In genomic region chr9:106596984-106597383, GRCh38 we compare ENCODE assay signal across 30 cellular contexts.
"Had no signal": no experiment of that assay in that cellular context is flagged by ENCODE, and none has a peak within 500 bp of the region (broad histone marks: within the 10 kb centered on the region; RNA-seq: fewer than 3 reads in every experiment).

No MANE protein-coding gene starts in this region.

- DNase-seq: activated CD4-positive, alpha-beta memory T cell treated with anti-CD3 and anti-CD28 coated beads for 36 hours; activated CD4-positive, alpha-beta T cell treated with anti-CD3 and anti-CD28 coated beads for 36 hours; activated CD4-positive, alpha-beta T cell treated with anti-CD3 and anti-CD28 coated beads, Interleukin-2, amount 10 ng/mL, durations not matched to agents 24 days and 14 days; activated CD4-positive, CD25-positive, alpha-beta regulatory T cell; activated CD4-positive, CD25-positive, alpha-beta regulatory T cell treated with anti-CD3 and anti-CD28 coated beads, Interleukin-2, amount 50 U/mL, for 72 hours; activated CD8-positive, alpha-beta memory T cell treated with anti-CD3 and anti-CD28 coated beads, Interleukin-2, amount 10 ng/mL, durations not matched to agents 7 days and 5 days; activated CD8-positive, alpha-beta memory T cell treated with anti-CD3 and anti-CD28 coated beads, Interleukin-2, amount 50 U/mL, for 4 hours; activated CD8-positive, alpha-beta T cell treated with anti-CD3 and anti-CD28 coated beads, Interleukin-2, amount 10 ng/mL, durations not matched to agents 7 days and 5 days; activated gamma-delta T cell; activated naive CD4-positive, alpha-beta T cell; activated naive CD4-positive, alpha-beta T cell treated with anti-CD3 and anti-CD28 coated beads, Interleukin-2, amount 50 U/mL, for 16 hours; activated T-cell treated with anti-CD3 and anti-CD28 coated beads, Interleukin-2, amount 50 U/mL, for 1 hour; activated T-cell treated with anti-CD3 and anti-CD28 coated beads, Interleukin-2, amount 50 U/mL, for 48 hours; amniotic stem cell; anterior cingulate cortex; brain microvascular endothelial cell; dorsolateral prefrontal cortex; effector memory CD4-positive, alpha-beta T cell; endodermal cell; foreskin keratinocyte; gastrocnemius medialis; heart right ventricle; T-helper 2 cell had no signal

- H3K4me1 Mint-ChIP-seq: activated CD4-positive, alpha-beta T cell treated with anti-CD3 and anti-CD28 coated beads for 36 hours; activated CD4-positive, alpha-beta T cell treated with anti-CD3 and anti-CD28 coated beads, Interleukin-2, amount 10 ng/mL, durations not matched to agents 24 days and 14 days; activated CD8-positive, alpha-beta memory T cell treated with anti-CD3 and anti-CD28 coated beads, Interleukin-2, amount 10 ng/mL, durations not matched to agents 7 days and 5 days; central memory CD8-positive, alpha-beta T cell; endodermal cell had no signal

- FAIRE-seq: bronchial epithelial cell had no signal

- H3K27ac Mint-ChIP-seq: activated CD4-positive, alpha-beta memory T cell treated with anti-CD3 and anti-CD28 coated beads for 36 hours; activated CD4-positive, alpha-beta T cell treated with anti-CD3 and anti-CD28 coated beads for 36 hours; activated CD4-positive, alpha-beta T cell treated with anti-CD3 and anti-CD28 coated beads, Interleukin-2, amount 10 ng/mL, durations not matched to agents 24 days and 14 days; activated CD8-positive, alpha-beta memory T cell treated with anti-CD3 and anti-CD28 coated beads, Interleukin-2, amount 10 ng/mL, durations not matched to agents 7 days and 5 days; activated CD8-positive, alpha-beta T cell treated with anti-CD3 and anti-CD28 coated beads, Interleukin-2, amount 10 ng/mL, durations not matched to agents 7 days and 5 days; activated naive CD8-positive, alpha-beta T cell; activated T-helper 1 cell treated with anti-CD3 and anti-CD28 coated beads, Interleukin-12 subunit alpha, Interleukin-12 subunit beta, Interleukin-2, Interleukin-4 antibody, amounts not matched to agents 30 ng/mL and 10 ng/mL and 1 ng/mL, durations not matched to agents 14 hours and 24 hours and 36 hours; dendritic cell treated with granulocyte-macrophage colony-stimulating factor and Interleukin-4, amounts not matched to agents 40 ng/mL and 50 ng/mL, for 4 days; endodermal cell had no signal

- H3K4me3 Mint-ChIP-seq: activated CD4-positive, alpha-beta memory T cell treated with anti-CD3 and anti-CD28 coated beads for 36 hours; activated CD4-positive, alpha-beta T cell treated with anti-CD3 and anti-CD28 coated beads for 36 hours; activated CD4-positive, alpha-beta T cell treated with anti-CD3 and anti-CD28 coated beads, Interleukin-2, amount 10 ng/mL, durations not matched to agents 24 days and 14 days; activated CD8-positive, alpha-beta memory T cell treated with anti-CD3 and anti-CD28 coated beads, Interleukin-2, amount 10 ng/mL, durations not matched to agents 7 days and 5 days; activated CD8-positive, alpha-beta T cell treated with anti-CD3 and anti-CD28 coated beads, Interleukin-2, amount 10 ng/mL, durations not matched to agents 7 days and 5 days; activated naive CD8-positive, alpha-beta T cell; activated T-helper 1 cell treated with anti-CD3 and anti-CD28 coated beads, Interleukin-12 subunit alpha, Interleukin-12 subunit beta, Interleukin-2, Interleukin-4 antibody, amounts not matched to agents 30 ng/mL and 10 ng/mL and 1 ng/mL, durations not matched to agents 14 hours and 24 hours and 36 hours; central memory CD8-positive, alpha-beta T cell; dendritic cell treated with granulocyte-macrophage colony-stimulating factor and Interleukin-4, amounts not matched to agents 40 ng/mL and 50 ng/mL, for 4 days; endodermal cell had no signal

- H3K27ac ChIP-seq: brain microvascular endothelial cell, coronary artery, dorsolateral prefrontal cortex, esophagus muscularis mucosa, foreskin keratinocyte, gastrocnemius medialis, heart right ventricle had no signal

- H3K36me3 Mint-ChIP-seq: activated CD4-positive, alpha-beta memory T cell treated with anti-CD3 and anti-CD28 coated beads for 36 hours; activated CD8-positive, alpha-beta memory T cell treated with anti-CD3 and anti-CD28 coated beads, Interleukin-2, amount 10 ng/mL, durations not matched to agents 7 days and 5 days; activated naive CD8-positive, alpha-beta T cell had no signal

- H3K9me3 Mint-ChIP-seq: activated CD4-positive, alpha-beta memory T cell treated with anti-CD3 and anti-CD28 coated beads for 36 hours; activated CD4-positive, alpha-beta T cell treated with anti-CD3 and anti-CD28 coated beads, Interleukin-2, amount 10 ng/mL, durations not matched to agents 24 days and 14 days; activated T-helper 1 cell treated with anti-CD3 and anti-CD28 coated beads, Interleukin-12 subunit alpha, Interleukin-12 subunit beta, Interleukin-2, Interleukin-4 antibody, amounts not matched to agents 30 ng/mL and 10 ng/mL and 1 ng/mL, durations not matched to agents 14 hours and 24 hours and 36 hours; dendritic cell treated with granulocyte-macrophage colony-stimulating factor and Interleukin-4, amounts not matched to agents 40 ng/mL and 50 ng/mL, for 4 days; endodermal cell had no signal

- H3K27me3 ChIP-seq: brain microvascular endothelial cell, esophagus muscularis mucosa, foreskin keratinocyte, gastrocnemius medialis, heart right ventricle had no signal

- H3K36me3 ChIP-seq: brain microvascular endothelial cell, esophagus muscularis mucosa, gastrocnemius medialis, heart right ventricle had no signal

- H3K27me3 Mint-ChIP-seq: activated CD4-positive, alpha-beta memory T cell treated with anti-CD3 and anti-CD28 coated beads for 36 hours; activated CD4-positive, alpha-beta T cell treated with anti-CD3 and anti-CD28 coated beads for 36 hours; activated CD4-positive, alpha-beta T cell treated with anti-CD3 and anti-CD28 coated beads, Interleukin-2, amount 10 ng/mL, durations not matched to agents 24 days and 14 days; activated CD8-positive, alpha-beta memory T cell treated with anti-CD3 and anti-CD28 coated beads, Interleukin-2, amount 10 ng/mL, durations not matched to agents 7 days and 5 days; activated naive CD8-positive, alpha-beta T cell; central memory CD8-positive, alpha-beta T cell; dendritic cell treated with granulocyte-macrophage colony-stimulating factor and Interleukin-4, amounts not matched to agents 40 ng/mL and 50 ng/mL, for 4 days had no signal

- H3K9me3 ChIP-seq: esophagus muscularis mucosa, gastrocnemius medialis, heart right ventricle had no signal

- H3K4me1 ChIP-seq: esophagus muscularis mucosa, foreskin keratinocyte, gastrocnemius medialis, heart right ventricle had no signal

- ATAC-seq: activated CD4-positive, alpha-beta T cell treated with anti-CD3 and anti-CD28 coated beads for 36 hours; activated CD8-positive, alpha-beta memory T cell treated with anti-CD3 and anti-CD28 coated beads, Interleukin-2, amount 10 ng/mL, durations not matched to agents 7 days and 5 days; activated CD8-positive, alpha-beta T cell treated with anti-CD3 and anti-CD28 coated beads, Interleukin-2, amount 10 ng/mL, durations not matched to agents 7 days and 5 days; foreskin keratinocyte; gastrocnemius medialis; heart right ventricle had no signal

- H3K4me3 ChIP-seq: coronary artery, dorsolateral prefrontal cortex, esophagus muscularis mucosa, gastrocnemius medialis, heart right ventricle had no signal
